9 cellular contexts compared by ENCODE assay signal in genomic region chr2:64731306-64731654, GRCh38.
DNase-seq lines count a peak whose midpoint lies in the region; ATAC-seq and TF ChIP-seq lines count a peak whose summit lies in the region.
"Had no signal": no experiment of that assay in that cellular context is flagged by ENCODE, and none has a peak within 500 bp of the region (broad histone marks: within the 10 kb centered on the region; RNA-seq: fewer than 3 reads in every experiment).

No MANE protein-coding gene starts in this region.

- DNase-seq in SJSA1 (ENCODE audit: low read depth in 1 of 2, low spot score in 2 of 2) (no peak), fibroblast of the aortic adventitia (ENCODE audit: low read depth) (no peak), psoas muscle (no peak), DMS 273 treated with DMSO at 0.1 percent for 48 hours (lab: John Stamatoyannopoulos, UW) (no peak), GF-D8 (lab: John Stamatoyannopoulos, UW) (no peak), NCI-H345 (lab: John Stamatoyannopoulos, UW) (no peak)
- DNase-seq: GOT3 had no signal

- H3F3A ChIP-seq in DOHH2 (ENCODE audit: control insufficient read depth, insufficient read depth), result peaks cover 37% of the 10 kb centered on the region

- H4K20me1 ChIP-seq in DOHH2 (ENCODE audit: control insufficient read depth, insufficient read depth, low read depth, low read length), result no peaks in the 10 kb centered on the region

- peak overlapping the region; percentile 91 for H3K4me2 ChIP-seq in DOHH2 (ENCODE audit: low read length)

- ATAC-seq in psoas muscle, result no peak
- ATAC-seq in GM18858 (IDR thresholded peaks at IDR 0.05; ENCODE audit: unreplicated experiment), result no peak

- H3K27me3 ChIP-seq in DOHH2 (ENCODE audit: control insufficient read depth, low read length) (no peaks in the 10 kb centered on the region), SJSA1 (replicated peaks) (no peaks in the 10 kb centered on the region), psoas muscle (ENCODE audit: insufficient read depth in 3 of 3, low read length in 2 of 3) (no peaks in the 10 kb centered on the region)

- H3K79me2 ChIP-seq in DOHH2 (ENCODE audit: control insufficient read depth, low read length), result peaks cover 38% of the 10 kb centered on the region

- 11 to 25% (median 11%) methylated on average over 3 of the region's 3 CpGs for WGBS in psoas muscle, 3 donors

- intact Hi-C loops in psoas muscle (cut with DNase I), result loop anchor here in 1 of 2 donors (5.0 kb wide), 1 partner anchor 54 kb away; no protein-coding TSS in a partner anchor

- H3K36me3 ChIP-seq in DOHH2 (ENCODE audit: control insufficient read depth, low read length) (peaks cover 22% of the 10 kb centered on the region), SJSA1 (no peaks in the 10 kb centered on the region), psoas muscle (ENCODE audit: insufficient read depth in 1 of 2, low read depth in 1 of 2) (no peaks in the 10 kb centered on the region)

- H3K4me1 ChIP-seq in DOHH2 (ENCODE audit: control insufficient read depth, low read length), result peaks cover 80% of the 10 kb centered on the region
- peaks cover 16% of the 10 kb centered on the region for H3K4me1 ChIP-seq in SJSA1 (replicated peaks)
- peaks cover 15% of the 10 kb centered on the region for H3K4me1 ChIP-seq in psoas muscle

- TF ChIP-seq CTCF in DOHH2 (IDR thresholded peaks at IDR 0.05; ENCODE audit: low read depth, low read length, poor library complexity, severe bottlenecking) (no peak), fibroblast of the aortic adventitia (IDR thresholded peaks at IDR 0.05; ENCODE audit: insufficient read depth, low read length) (no peak), psoas muscle (IDR thresholded peaks at IDR 0.05) (no peak)

- peak overlapping the region; percentile 82 for H3K27ac ChIP-seq in DOHH2 (ENCODE audit: low read depth, low read length)
- peak overlapping the region; percentile 19 for H3K27ac ChIP-seq in SJSA1
- H3K27ac ChIP-seq in psoas muscle, result peak overlapping the region; percentile 60

- H3K4me3 ChIP-seq in DOHH2 (ENCODE audit: low read length), result peak overlapping the region; percentile 73
- H3K4me3 ChIP-seq in SJSA1, result no peak overlapping the region
- H3K4me3 ChIP-seq in fibroblast of the aortic adventitia (ENCODE audit: low read depth, low read length), result peak overlapping the region; percentile 55
- peak overlapping the region; percentile 57 for H3K4me3 ChIP-seq in psoas muscle

- H3K9me3 ChIP-seq in DOHH2 (ENCODE audit: control insufficient read depth, insufficient read depth, low read length), result no peaks in the 10 kb centered on the region
- H3K9me3 ChIP-seq in SJSA1 (replicated peaks), result no peaks in the 10 kb centered on the region
- no peaks in the 10 kb centered on the region for H3K9me3 ChIP-seq in psoas muscle

- no peaks in the 10 kb centered on the region for H3K9me2 ChIP-seq in DOHH2 (replicated peaks; ENCODE audit: control insufficient read depth, low read length)

Comparison
In these comparisons a context has a peak if more than half of its experiments do, and no peak if none do; other contexts are left out.
1. H3K27ac ChIP-seq: peak in every context shown above with its lines; median percentile 82 in DOHH2; 60 in psoas muscle; 19 in SJSA1.